Comparison of ENCODE assay signal across 15 cellular contexts in genomic region chr9:125821078-125821477, GRCh38.
A peak's percentile ranks its signal among the peaks of the same experiment; 100 is the strongest.
DNase-seq lines count a peak whose midpoint lies in the region; ATAC-seq, FAIRE-seq and TF ChIP-seq lines count a peak whose summit lies in the region.
"Had no signal": no experiment of that assay in that cellular context is flagged by ENCODE, and none has a peak within 500 bp of the region (broad histone marks: within the 10 kb centered on the region; RNA-seq: fewer than 3 reads in every experiment).

No MANE protein-coding gene starts in this region.

- no peak for FAIRE-seq in GM12892 (lab: Jason Lieb, UNC)

- peaks cover 15% of the 10 kb centered on the region for H3K4me1 ChIP-seq in rectal smooth muscle tissue (ENCODE audit: control insufficient read depth, insufficient read depth, low read length)
- H3K4me1 ChIP-seq: lower lobe of right lung had no signal

- H3K36me3 ChIP-seq in rectal smooth muscle tissue (ENCODE audit: control insufficient read depth, insufficient read depth, low read length), result no peaks in the 10 kb centered on the region
- H3K36me3 ChIP-seq: lower lobe of right lung had no signal

- peak overlapping the region; percentile 72 for H3K4me3 Mint-ChIP-seq in activated B cell treated with CpG ODN at 0.5 μM for 24 hours

- no peaks in the 10 kb centered on the region for H3K9me3 Mint-ChIP-seq in activated B cell treated with CpG ODN at 0.5 μM for 24 hours
- H3K9me3 Mint-ChIP-seq: activated naive CD8-positive, alpha-beta T cell treated with anti-CD3 and anti-CD28 coated beads, Interleukin-2, amount 10 ng/mL, durations not matched to agents 7 days and 5 days had no signal

- H3K27me3 Mint-ChIP-seq in activated B cell treated with CpG ODN at 0.5 μM for 24 hours, result no peaks in the 10 kb centered on the region
- H3K27me3 Mint-ChIP-seq: activated naive CD8-positive, alpha-beta T cell treated with anti-CD3 and anti-CD28 coated beads, Interleukin-2, amount 10 ng/mL, durations not matched to agents 7 days and 5 days had no signal

- intact Hi-C loops in activated B cell treated with CpG ODN at 0.5 μM for 24 hours (cut with micrococcal nuclease), result loop anchor here (1.0 to 10.0 kb wide), 5 partner anchors 8 to 266 kb away; no protein-coding TSS in a partner anchor

- DNase-seq in NOMO-1 treated with DMSO at 0.1 percent for 48 hours (lab: John Stamatoyannopoulos, UW; ENCODE audit: unreplicated experiment) (peak; percentile 60), NOMO-1 treated with dmso at 0.1 percent for 144 hours (lab: John Stamatoyannopoulos, UW; ENCODE audit: unreplicated experiment) (no peak), activated B cell treated with CpG ODN at 0.5 μM for 24 hours (no peak), GM12892 (ENCODE audit: insufficient read length) (no peak), HT-29 (ENCODE audit: low spot score) (no peak)
- no peak for DNase-seq in stimulated activated CD4-positive, alpha-beta T cell treated with anti-CD3 and anti-CD28 coated beads, Interleukin-2, amount 100 ng/mL, for 24 hours
- DNase-seq: activated naive CD8-positive, alpha-beta T cell treated with anti-CD3 and anti-CD28 coated beads, Interleukin-2, amount 10 ng/mL, durations not matched to agents 7 days and 5 days; central memory CD4-positive, alpha-beta T cell; hippocampal formation; lower lobe of right lung; NCI-H524 treated with DMSO at 0.1 percent for 48 hours; trophoblast cell had no signal

- peak overlapping the region; percentile 85 for H3K27ac Mint-ChIP-seq in activated B cell treated with CpG ODN at 0.5 μM for 24 hours
- H3K27ac Mint-ChIP-seq: activated naive CD8-positive, alpha-beta T cell treated with anti-CD3 and anti-CD28 coated beads, Interleukin-2, amount 10 ng/mL, durations not matched to agents 7 days and 5 days had no signal

- H3K36me3 Mint-ChIP-seq in activated B cell treated with CpG ODN at 0.5 μM for 24 hours (ENCODE audit: low read depth), result no peaks in the 10 kb centered on the region

- CTCF ChIA-PET in activated B cell treated with CpG ODN at 0.5 μM for 24 hours (lab: Charles Lee), result no interaction called here

- H3K9ac ChIP-seq in rectal smooth muscle tissue (ENCODE audit: low read length), result no peak overlapping the region

- H3K4me1 Mint-ChIP-seq in activated B cell treated with CpG ODN at 0.5 μM for 24 hours, result peaks cover 51% of the 10 kb centered on the region

- H3K27ac ChIP-seq in rectal smooth muscle tissue (ENCODE audit: low read depth, low read length), result peak overlapping the region; percentile 40
- H3K27ac ChIP-seq: 22Rv1, lower lobe of right lung had no signal

- TF ChIP-seq POLR2A in GM12892 (IDR thresholded peaks at IDR 0.05; ENCODE audit: low read depth, low read length), result no peak

- ATAC-seq in HG03108 (IDR thresholded peaks at IDR 0.05; ENCODE audit: unreplicated experiment) (peak; percentile 42), activated B cell treated with CpG ODN at 0.5 μM for 24 hours (ENCODE audit: low read depth) (peak; percentile 41)
- ATAC-seq: lower lobe of right lung had no signal

- no peaks in the 10 kb centered on the region for H3K27me3 ChIP-seq in rectal smooth muscle tissue (ENCODE audit: control insufficient read depth, insufficient read depth, low read length)

- H3K4me3 ChIP-seq in rectal smooth muscle tissue (ENCODE audit: low read length), result no peak overlapping the region
- H3K4me3 ChIP-seq: lower lobe of right lung had no signal

- POLR2A ChIA-PET in activated B cell treated with CpG ODN at 0.5 μM for 24 hours (lab: Charles Lee), result interaction anchor here (0.8 to 1.2 kb wide), 4 partner anchors 9 to 114 kb away, joined by 3 to 5 read pairs (median 3); partner anchors contain the start of gene MAPKAP1

- TF ChIP-seq CTCF in activated B cell treated with CpG ODN at 0.5 μM for 24 hours (IDR thresholded peaks at IDR 0.05), result no peak
